1 cellular context compared by ENCODE assay signal in genomic region chr16:81711609-81712329, GRCh38.
TF ChIP-seq lines count a peak whose summit lies in the region.

No MANE protein-coding gene starts in this region.

TF ChIP-seq in HCT116, 20 proteins besides CTCF, POLR2A, EP300 and RAD21 (continued from another document):
- TF ChIP-seq ZBTB33 (IDR thresholded peaks at IDR 0.05; ENCODE audit: extremely low read depth, insufficient replicate concordance, low read length) (peak; percentile 10), ZNF274 (IDR thresholded peaks at IDR 0.05; ENCODE audit: low read depth, low read length) (no peak), TCF7L2 (IDR thresholded peaks at IDR 0.05; ENCODE audit: borderline replicate concordance, extremely low read depth, insufficient read depth, insufficient read length) (peak; percentile 75), JUND (IDR thresholded peaks at IDR 0.05) (peak; percentile 96), SP1 (IDR thresholded peaks at IDR 0.05; ENCODE audit: low read depth) (peak; percentile 87), ELF1 (IDR thresholded peaks at IDR 0.05; ENCODE audit: borderline replicate concordance, low read depth) (no peak), SRF (IDR thresholded peaks at IDR 0.05; ENCODE audit: low read depth) (no peak; the same call in 1 of the 2 replicates), POLR2AphosphoS5 (IDR thresholded peaks at IDR 0.05; ENCODE audit: low read depth, low read length) (peak; percentile 69), ATF3 (IDR thresholded peaks at IDR 0.05) (no peak), EGR1 (IDR thresholded peaks at IDR 0.05; ENCODE audit: low read depth) (peak; percentile 91)
TF ChIP-seq in HCT116: peak in this region for 10.
